25 cellular contexts compared by ENCODE assay signal in genomic region chr10:71053169-71053895, GRCh38.
"Had no signal": no experiment of that assay in that cellular context is flagged by ENCODE, and none has a peak within 500 bp of the region (broad histone marks: within the 10 kb centered on the region; RNA-seq: fewer than 3 reads in every experiment).

No MANE protein-coding gene starts in this region.

- H3K36me3 Mint-ChIP-seq: immature natural killer cell; naive thymus-derived CD4-positive, alpha-beta T cell; neural progenitor cell had no signal

- H3K4me1 Mint-ChIP-seq: immature natural killer cell; naive thymus-derived CD4-positive, alpha-beta T cell; stimulated activated naive CD8-positive, alpha-beta T cell treated with anti-CD3 and anti-CD28 coated beads, Interleukin-15, amount 100 ng/mL, for 72 hours had no signal

- H3K4me1 ChIP-seq: neural progenitor cell, prostate gland, right atrium auricular region, suprapubic skin, transverse colon, vagina had no signal

- H3K9me3 ChIP-seq: prostate gland, right atrium auricular region, suprapubic skin, transverse colon, vagina had no signal

- H3K9ac ChIP-seq: neural progenitor cell had no signal

- H3K27ac Mint-ChIP-seq: effector memory CD8-positive, alpha-beta T cell; immature natural killer cell; naive thymus-derived CD4-positive, alpha-beta T cell; nephron; neural progenitor cell; stimulated activated naive CD8-positive, alpha-beta T cell treated with anti-CD3 and anti-CD28 coated beads, Interleukin-15, amount 100 ng/mL, for 72 hours had no signal

- H3K27ac ChIP-seq: neural progenitor cell, prostate gland, right atrium auricular region, suprapubic skin, transverse colon, vagina had no signal

- H3K27me3 ChIP-seq: neural progenitor cell, right atrium auricular region, transverse colon, vagina had no signal

- H3K4me2 ChIP-seq: neural progenitor cell, smooth muscle cell had no signal

- H3K4me3 ChIP-seq: neural progenitor cell, prostate gland, right atrium auricular region, smooth muscle cell, suprapubic skin, transverse colon, vagina had no signal

- H3K9me3 Mint-ChIP-seq: effector memory CD8-positive, alpha-beta T cell; immature natural killer cell; neural progenitor cell; stimulated activated naive CD8-positive, alpha-beta T cell treated with anti-CD3 and anti-CD28 coated beads, Interleukin-15, amount 100 ng/mL, for 72 hours had no signal

- H3K4me3 Mint-ChIP-seq: effector memory CD8-positive, alpha-beta T cell; immature natural killer cell; naive thymus-derived CD4-positive, alpha-beta T cell; nephron; stimulated activated naive CD8-positive, alpha-beta T cell treated with anti-CD3 and anti-CD28 coated beads, Interleukin-15, amount 100 ng/mL, for 72 hours had no signal

- H3K36me3 ChIP-seq: neural progenitor cell, prostate gland, right atrium auricular region, suprapubic skin, transverse colon, vagina had no signal

- H2AFZ ChIP-seq: neural progenitor cell had no signal

- DNase-seq: cortex of kidney; effector memory CD8-positive, alpha-beta T cell; hypothalamus; immature natural killer cell; islet precursor cell; mesenchymal stem cell; midbrain; naive thymus-derived CD4-positive, alpha-beta T cell; nucleus accumbens; stimulated activated CD4-positive, alpha-beta T cell treated with anti-CD3 and anti-CD28 coated beads, Interleukin-12 subunit alpha, Interleukin-12 subunit beta, amount 100 ng/mL, for 4 hours; stimulated activated CD4-positive, alpha-beta T cell treated with anti-CD3 and anti-CD28 coated beads, Interleukin-1b, Interleukin-23, amount 100 ng/mL, for 48 hours; stimulated activated CD4-positive, alpha-beta T cell treated with anti-CD3 and anti-CD28 coated beads, Interleukin-4, amount 100 ng/mL, for 1 hour; stimulated activated CD8-positive, alpha-beta memory T cell treated with anti-CD3 and anti-CD28 coated beads, Interleukin-4, amount 100 ng/mL, for 48 hours; stimulated activated naive CD4-positive, alpha-beta T cell; stimulated activated naive CD8-positive, alpha-beta T cell treated with anti-CD3 and anti-CD28 coated beads, Interleukin-15, amount 100 ng/mL, for 72 hours; transverse colon had no signal

- ATAC-seq: effector memory CD8-positive, alpha-beta T cell; left lobe of liver; naive thymus-derived CD4-positive, alpha-beta T cell; sciatic nerve; stimulated activated naive CD8-positive, alpha-beta T cell treated with anti-CD3 and anti-CD28 coated beads, Interleukin-15, amount 100 ng/mL, for 72 hours had no signal
